In genomic region chr1:181971424-181971823, GRCh38 we compare ENCODE assay signal across 24 cellular contexts.
"Had no signal": no experiment of that assay in that cellular context is flagged by ENCODE, and none has a peak within 500 bp of the region (broad histone marks: within the 10 kb centered on the region; RNA-seq: fewer than 3 reads in every experiment).

No MANE protein-coding gene starts in this region.

- H3K9me3 ChIP-seq: mucosa of descending colon, ovary, right lobe of liver, uterus had no signal

- H3K27me3 ChIP-seq: ovary, right atrium auricular region, right lobe of liver, tibial nerve, uterus had no signal

- H3K36me3 ChIP-seq: left ventricle myocardium inferior, ovary, right atrium auricular region, right lobe of liver, tibial nerve, uterus had no signal

- DNase-seq: hypothalamus; islet precursor cell; left ventricle myocardium inferior; midbrain; mucosa of descending colon; naive thymus-derived CD4-positive, alpha-beta T cell; ovary; right lobe of liver; stimulated activated CD4-positive, alpha-beta T cell treated with anti-CD3 and anti-CD28 coated beads, Interleukin-1b, Interleukin-23, amount 100 ng/mL, for 48 hours; stimulated activated CD4-positive, alpha-beta T cell treated with anti-CD3 and anti-CD28 coated beads, Interleukin-2, amount 100 ng/mL, for 48 hours; stimulated activated CD4-positive, alpha-beta T cell treated with anti-CD3 and anti-CD28 coated beads, Interleukin-4, amount 100 ng/mL, for 4 hours; stimulated activated CD8-positive, alpha-beta memory T cell treated with anti-CD3 and anti-CD28 coated beads, Interleukin-4, amount 100 ng/mL, for 48 hours; stimulated activated naive CD4-positive, alpha-beta T cell treated with Interleukin-2 at 50 U/mL for 16 hours; stimulated activated naive CD8-positive, alpha-beta T cell treated with anti-CD3 and anti-CD28 coated beads, Interleukin-15, amount 100 ng/mL, for 72 hours; substantia nigra; uterus had no signal

- H3K4me1 Mint-ChIP-seq: naive thymus-derived CD4-positive, alpha-beta T cell; stimulated activated memory B cell treated with anti-CD40 and anti-IgM and Interleukin-4, amounts not matched to agents 10 μg/mL and 1 μg/mL and 100 μg/mL, for 72 hours; stimulated activated naive CD8-positive, alpha-beta T cell treated with anti-CD3 and anti-CD28 coated beads, Interleukin-15, amount 100 ng/mL, for 72 hours had no signal

- H3K4me3 ChIP-seq: left ventricle myocardium inferior, lung, mucosa of descending colon, ovary, right atrium auricular region, right lobe of liver, smooth muscle cell, tibial nerve, uterus had no signal

- ATAC-seq: mucosa of descending colon; naive thymus-derived CD4-positive, alpha-beta T cell; natural killer cell treated with Interleukin-12 subunit alpha and Interleukin-12 subunit beta and Interleukin-15 and Interleukin-18, amount 100 ng/mL, for 72 hours; right lobe of liver; stimulated activated memory B cell treated with anti-CD40 and anti-IgM and Interleukin-4, amounts not matched to agents 10 μg/mL and 1 μg/mL and 100 μg/mL, for 72 hours; stimulated activated naive CD8-positive, alpha-beta T cell treated with anti-CD3 and anti-CD28 coated beads, Interleukin-15, amount 100 ng/mL, for 72 hours had no signal

- H3K4me1 ChIP-seq: left ventricle myocardium inferior, right atrium auricular region, right lobe of liver, tibial nerve, uterus had no signal

- H3K4me2 ChIP-seq: smooth muscle cell had no signal

- H3K27ac ChIP-seq: left ventricle myocardium inferior, ovary, right atrium auricular region, right lobe of liver, tibial nerve, uterus had no signal

- H3K4me3 Mint-ChIP-seq: naive thymus-derived CD4-positive, alpha-beta T cell; natural killer cell treated with Interleukin-12 subunit alpha and Interleukin-12 subunit beta and Interleukin-15 and Interleukin-18, amount 100 ng/mL, for 72 hours; stimulated activated memory B cell treated with anti-CD40 and anti-IgM and Interleukin-4, amounts not matched to agents 10 μg/mL and 1 μg/mL and 100 μg/mL, for 72 hours; stimulated activated naive CD8-positive, alpha-beta T cell treated with anti-CD3 and anti-CD28 coated beads, Interleukin-15, amount 100 ng/mL, for 72 hours; type B pancreatic cell had no signal

- H3K36me3 Mint-ChIP-seq: stimulated activated memory B cell treated with anti-CD40 and anti-IgM and Interleukin-4, amounts not matched to agents 10 μg/mL and 1 μg/mL and 100 μg/mL, for 72 hours; type B pancreatic cell had no signal

- H3K27ac Mint-ChIP-seq: naive thymus-derived CD4-positive, alpha-beta T cell; natural killer cell treated with Interleukin-12 subunit alpha and Interleukin-12 subunit beta and Interleukin-15 and Interleukin-18, amount 100 ng/mL, for 72 hours; progenitor cell of endocrine pancreas; stimulated activated memory B cell treated with anti-CD40 and anti-IgM and Interleukin-4, amounts not matched to agents 10 μg/mL and 1 μg/mL and 100 μg/mL, for 72 hours; stimulated activated naive CD8-positive, alpha-beta T cell treated with anti-CD3 and anti-CD28 coated beads, Interleukin-15, amount 100 ng/mL, for 72 hours; type B pancreatic cell had no signal
